12 cellular contexts compared by ENCODE assay signal in genomic region chr11:73344191-73344607, GRCh38. TPM values are rescaled to one million over a fixed set of nuclear protein-coding genes. Genes with fewer than 3 reads are reported as not detected.
DNase-seq lines count a peak whose midpoint lies in the region; ATAC-seq and TF ChIP-seq lines count a peak whose summit lies in the region.
"Had no signal": no experiment of that assay in that cellular context is flagged by ENCODE, and none has a peak within 500 bp of the region (broad histone marks: within the 10 kb centered on the region; RNA-seq: fewer than 3 reads in every experiment).

No MANE protein-coding gene starts in this region.

- no peaks in the 10 kb centered on the region for H3K27me3 Mint-ChIP-seq in type B pancreatic cell

- no peak for TF ChIP-seq CTCF in type B pancreatic cell (conservative IDR thresholded peaks at IDR 0.05)

- intact Hi-C loops in cardiac septum (cut with DNase I), result no loop called here

- no peaks in the 10 kb centered on the region for H3K36me3 Mint-ChIP-seq in type B pancreatic cell
- H3K36me3 Mint-ChIP-seq: activated CD8-positive, alpha-beta memory T cell treated with anti-CD3 and anti-CD28 coated beads, Interleukin-2, amount 10 ng/mL, durations not matched to agents 7 days and 5 days had no signal

- peak overlapping the region; percentile 58 for H3K4me3 Mint-ChIP-seq in type B pancreatic cell
- H3K4me3 Mint-ChIP-seq: activated CD8-positive, alpha-beta memory T cell treated with anti-CD3 and anti-CD28 coated beads, Interleukin-2, amount 10 ng/mL, durations not matched to agents 7 days and 5 days had no signal

- no peaks in the 10 kb centered on the region for H3K9me3 Mint-ChIP-seq in type B pancreatic cell

- H3K4me1 Mint-ChIP-seq in type B pancreatic cell (ENCODE audit: unreplicated experiment), result peaks cover 37% of the 10 kb centered on the region
- H3K4me1 Mint-ChIP-seq: activated CD8-positive, alpha-beta memory T cell treated with anti-CD3 and anti-CD28 coated beads, Interleukin-2, amount 10 ng/mL, durations not matched to agents 7 days and 5 days had no signal

- H3K27ac Mint-ChIP-seq in type B pancreatic cell, result no peak overlapping the region
- H3K27ac Mint-ChIP-seq: activated CD8-positive, alpha-beta memory T cell treated with anti-CD3 and anti-CD28 coated beads, Interleukin-2, amount 10 ng/mL, durations not matched to agents 7 days and 5 days had no signal

- no peak for ATAC-seq in left lobe of liver
- ATAC-seq: activated CD8-positive, alpha-beta memory T cell treated with anti-CD3 and anti-CD28 coated beads, Interleukin-2, amount 10 ng/mL, durations not matched to agents 7 days and 5 days had no signal

- DNase-seq in NCI-H748 (lab: John Stamatoyannopoulos, UW; ENCODE audit: unreplicated experiment), result peak; percentile 12
- DNase-seq in NCI-H748 treated with DMSO at 0.1 percent for 48 hours (lab: John Stamatoyannopoulos, UW), result no peak
- DNase-seq in cardiac septum (ENCODE audit: low spot score), result peak; percentile 86
- peak; percentile 40 for DNase-seq in occipital lobe (lab: John Stamatoyannopoulos, UW)
- DNase-seq in type B pancreatic cell (ENCODE audit: extremely low spot score, unreplicated experiment), result no peak
- no peak for DNase-seq in left lobe of liver (ENCODE audit: low spot score)
- DNase-seq in T-helper 1 cell, result no peak
- no peak for DNase-seq in NCI-H146 treated with DMSO at 0.1 percent for 48 hours (lab: John Stamatoyannopoulos, UW; ENCODE audit: unreplicated experiment)
- DNase-seq: activated CD8-positive, alpha-beta memory T cell treated with anti-CD3 and anti-CD28 coated beads, Interleukin-2, amount 10 ng/mL, durations not matched to agents 7 days and 5 days; Calu3; effector memory CD4-positive, alpha-beta T cell; NCI-H446 had no signal

RNA-seq across cellular contexts. Expression of gene RELT, which starts 32.0 kb away (rescaled TPM):
- total RNA-seq in cardiac septum (3.8 TPM), occipital lobe (1.6 TPM), type B pancreatic cell (ENCODE audit: low replicate concordance) (2.9 and 8.5 TPM in 2 replicates), left lobe of liver (1.4 TPM)

RNA-seq across cellular contexts. Expression of gene ARHGEF17, which starts 36.1 kb away (rescaled TPM):
- total RNA-seq in cardiac septum, result 82.6 TPM
- total RNA-seq in occipital lobe, result 19.2 TPM
- total RNA-seq in type B pancreatic cell (ENCODE audit: low replicate concordance), result 29.2 and 69.7 TPM in 2 replicates
- total RNA-seq in left lobe of liver, result 6.8 TPM
- total RNA-seq: activated CD8-positive, alpha-beta memory T cell treated with anti-CD3 and anti-CD28 coated beads, Interleukin-2, amount 10 ng/mL, durations not matched to agents 7 days and 5 days had no signal

Comparison
In these comparisons a context has a peak if more than half of its experiments do, and no peak if none do; other contexts are left out.
1. DNase-seq: peak in NCI-H748 (single experiment), cardiac septum (single experiment) and occipital lobe (single experiment); none in NCI-H748 treated with DMSO at 0.1 percent for 48 hours (single experiment), type B pancreatic cell (single experiment), left lobe of liver (single experiment), T-helper 1 cell (0 of 5) and NCI-H146 treated with DMSO at 0.1 percent for 48 hours (single experiment).